Comparison of ENCODE assay signal across 8 cellular contexts in the genomic region with DNA sequence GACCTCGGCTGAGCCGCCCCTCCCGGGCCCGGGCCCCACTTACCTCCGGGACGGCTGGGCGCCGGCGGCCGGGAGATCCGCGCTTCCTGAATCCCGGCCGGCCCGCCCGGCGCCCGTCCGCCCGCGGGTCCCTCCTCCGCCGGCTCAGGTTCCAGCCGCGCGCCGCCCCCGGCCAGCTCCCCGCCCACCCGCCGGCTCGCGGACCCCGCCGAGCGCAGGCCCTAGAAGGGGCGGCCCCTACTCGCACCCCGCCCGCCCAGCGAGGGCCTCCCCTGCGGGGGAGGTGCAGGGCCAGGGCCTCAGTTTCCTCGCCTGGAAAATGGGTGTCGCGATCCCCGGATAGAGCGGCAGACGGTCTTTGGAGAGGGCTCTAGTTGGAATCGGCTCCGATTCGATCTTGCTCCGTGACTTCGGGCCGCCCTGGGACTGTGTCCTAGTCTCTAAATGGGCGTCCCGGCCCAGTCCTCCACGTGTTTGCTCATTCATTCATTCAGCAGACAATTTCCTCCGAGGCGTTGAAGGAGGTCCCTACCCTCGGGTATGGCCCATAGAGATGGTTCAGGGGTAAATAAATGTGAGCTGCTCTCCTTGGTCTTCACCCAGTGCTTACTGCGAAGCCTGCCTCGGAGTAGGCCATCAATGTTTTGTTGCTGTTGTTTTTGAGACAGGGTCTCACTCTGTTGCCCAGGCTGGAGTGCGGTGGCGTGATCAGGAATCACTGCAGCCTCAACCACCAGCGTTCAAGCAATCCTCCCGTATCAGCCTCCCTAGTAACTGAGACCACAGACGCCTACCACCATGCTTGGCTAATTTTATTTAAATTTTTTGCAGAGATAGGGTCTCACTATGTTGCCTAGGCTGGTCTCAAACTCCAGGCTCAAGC. TPM values are rescaled to one million over a fixed set of nuclear protein-coding genes. Genes with fewer than 3 reads are reported as not detected.
DNase-seq lines count a peak whose midpoint lies in the region; ATAC-seq and TF ChIP-seq lines count a peak whose summit lies in the region.

Gene TRPV4 (minus strand): TSS at position 92 of the 883 bp plus-strand sequence. CDS start 18,602 bp downstream, outside the sequence.

- H3K27ac ChIP-seq in right atrium auricular region = no peak within 1 kb of the TSS
- H3K27ac ChIP-seq in rectal smooth muscle tissue (ENCODE audit: low read depth, low read length) = no peak within 1 kb of the TSS

- peaks cover 0 to 10% of the 10 kb centered on the region in 2 donors for H3K4me1 ChIP-seq in right atrium auricular region
- H3K4me1 ChIP-seq in rectal smooth muscle tissue (ENCODE audit: control insufficient read depth, insufficient read depth, low read length) = no peaks in the 10 kb centered on the region

- no peaks in the 10 kb centered on the region for H3K4me1 Mint-ChIP-seq in immature natural killer cell

- no peak within 1 kb of the TSS for H3K9ac ChIP-seq in rectal smooth muscle tissue (ENCODE audit: low read length)

- H3K27me3 ChIP-seq in right atrium auricular region (no peaks in the 10 kb centered on the region), rectal smooth muscle tissue (ENCODE audit: control insufficient read depth, insufficient read depth, low read length) (peaks cover 14% of the 10 kb centered on the region)

- peak within 1 kb of the TSS in 1 of 5 donors; percentile 31 for H3K4me3 Mint-ChIP-seq in immature natural killer cell

- TF ChIP-seq CTCF in right atrium auricular region (IDR thresholded peaks at IDR 0.05) = no peak

- no peak for ATAC-seq in GM18873 (IDR thresholded peaks at IDR 0.05; ENCODE audit: low FRiP score, unreplicated experiment)

- H3K9me3 Mint-ChIP-seq in immature natural killer cell = no peaks in the 10 kb centered on the region

- H3K4me3 ChIP-seq in right atrium auricular region = peak within 1 kb of the TSS; percentile 31 to 55
- H3K4me3 ChIP-seq in rectal smooth muscle tissue (ENCODE audit: low read length) = peak within 1 kb of the TSS; percentile 48

- no peak within 1 kb of the TSS for H3K27ac Mint-ChIP-seq in immature natural killer cell

- no peaks in the 10 kb centered on the region for H3K36me3 ChIP-seq in right atrium auricular region
- H3K36me3 ChIP-seq in rectal smooth muscle tissue (ENCODE audit: control insufficient read depth, insufficient read depth, low read length) = no peaks in the 10 kb centered on the region

- DNase-seq in EL (peak; percentile 34), amniotic epithelial cell (ENCODE audit: low read depth) (peak; percentile 24), right atrium auricular region (ENCODE audit: low spot score) (no peak), immature natural killer cell (no peak), GM19238 (ENCODE audit: insufficient read length, low spot score) (no peak), SIG-M5 treated with dmso at 0.1 percent for 504 hours (lab: John Stamatoyannopoulos, UW; ENCODE audit: unreplicated experiment) (no peak)

- H3K36me3 Mint-ChIP-seq in immature natural killer cell = no peaks in the 10 kb centered on the region

- H3K27me3 Mint-ChIP-seq in immature natural killer cell (ENCODE audit: low read depth in 3 of 3) = peaks cover 6 to 10% (median 8%) of the 10 kb centered on the region in 3 donors

- no peaks in the 10 kb centered on the region for H3K9me3 ChIP-seq in right atrium auricular region

RNA-seq across cellular contexts. Expression of gene TRPV4, which starts in this region (rescaled TPM):
- under 1 TPM; 0.59 to 0.90 TPM for total RNA-seq in right atrium auricular region
- polyA plus RNA-seq in immature natural killer cell = not detected

Comparison
In these comparisons a context has a peak if more than half of its experiments do, and no peak if none do; other contexts are left out.
1. DNase-seq: peak in EL (single experiment) and amniotic epithelial cell (single experiment); none in right atrium auricular region (single experiment), immature natural killer cell (0 of 3), GM19238 (single experiment) and SIG-M5 treated with dmso at 0.1 percent for 504 hours (single experiment).